ENCODE assay signal across 14 cellular contexts in the genomic region with DNA sequence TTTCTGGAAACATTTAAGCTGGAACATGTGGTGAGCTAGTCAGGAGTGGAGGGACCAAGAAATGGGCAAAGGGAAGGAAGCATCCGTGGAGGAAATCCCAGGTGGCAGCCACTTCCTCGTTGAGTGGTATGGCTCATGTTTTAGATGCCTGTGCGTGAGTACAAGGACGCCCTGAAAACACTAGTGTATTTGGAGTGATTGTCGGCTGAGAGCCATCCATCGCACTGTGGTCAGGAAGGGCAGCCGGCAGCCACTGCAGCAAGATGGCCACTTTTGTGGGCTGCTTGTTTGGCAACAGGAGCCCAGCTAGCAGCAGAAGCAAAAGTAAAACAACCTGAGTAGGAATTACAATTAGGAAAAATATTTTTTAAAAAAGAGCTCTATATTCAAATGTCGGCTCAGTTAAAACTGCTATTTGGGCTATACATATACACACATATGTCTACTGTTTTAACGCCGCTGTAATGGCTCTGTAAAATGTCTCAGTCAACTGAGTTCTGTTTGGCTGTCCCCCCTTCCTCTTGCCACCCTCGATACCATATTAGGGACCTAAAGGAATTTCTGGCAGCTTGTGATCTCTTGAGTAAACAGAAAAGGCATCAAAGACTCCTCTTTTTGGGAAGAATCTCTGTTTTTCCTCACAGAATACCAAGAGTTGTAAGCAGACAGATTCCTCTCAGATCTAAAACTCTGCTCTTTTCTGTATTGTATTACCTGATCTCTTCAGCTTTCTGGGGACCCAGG. TPM values are rescaled to one million over a fixed set of nuclear protein-coding genes. Genes with fewer than 3 reads are reported as not detected.
DNase-seq lines count a peak whose midpoint lies in the region; ATAC-seq and TF ChIP-seq lines count a peak whose summit lies in the region.
"Had no signal": no experiment of that assay in that cellular context is flagged by ENCODE, and none has a peak within 500 bp of the region (broad histone marks: within the 10 kb centered on the region; RNA-seq: fewer than 3 reads in every experiment).

No MANE protein-coding gene starts in this region.

- TF ChIP-seq POLR2A in IMR-90 (IDR thresholded peaks at IDR 0.05; ENCODE audit: low read depth, low read length): no peak
- no peak for TF ChIP-seq POLR2A in esophagus squamous epithelium (IDR thresholded peaks at IDR 0.05)

- no peak overlapping the region for H2AK5ac ChIP-seq in IMR-90 (ENCODE audit: low read depth, low read length)

- peaks cover 18% of the 10 kb centered on the region for H3K4me1 ChIP-seq in CD4-positive, alpha-beta memory T cell (ENCODE audit: insufficient read depth, low read length)
- H3K4me1 ChIP-seq in IMR-90 (ENCODE audit: control insufficient read depth, insufficient read depth, low read length) (peaks cover 9% of the 10 kb centered on the region), fibroblast of lung (ENCODE audit: control insufficient read depth, extremely low read depth, insufficient read depth, low read length) (peaks cover 2% of the 10 kb centered on the region), osteoblast (ENCODE audit: insufficient read depth, low read length) (peaks cover 6% of the 10 kb centered on the region), esophagus squamous epithelium (no peaks in the 10 kb centered on the region)

- no peaks in the 10 kb centered on the region for H3K9me3 ChIP-seq in CD4-positive, alpha-beta memory T cell (ENCODE audit: control insufficient read depth in 1 of 2, low read length in 2 of 2)
- H3K9me3 ChIP-seq in IMR-90 (ENCODE audit: control insufficient read depth, insufficient read depth, low read length) (no peaks in the 10 kb centered on the region; the same call in 1 of the 2 replicates), fibroblast of lung (ENCODE audit: control insufficient read depth, insufficient read depth, low read depth, low read length) (no peaks in the 10 kb centered on the region), osteoblast (ENCODE audit: low read depth, low read length) (no peaks in the 10 kb centered on the region), esophagus squamous epithelium (no peaks in the 10 kb centered on the region)
- H3K9me3 ChIP-seq: BLaER1 had no signal

- H3K4me3 Mint-ChIP-seq in CD4-positive, alpha-beta memory T cell: peak overlapping the region in 3 of 8 donors; percentile 10 to 36 (median 21)

- peak; percentile 8; the same call in 1 of the 2 replicates for ATAC-seq in IMR-90 (ENCODE audit: low read depth)
- no peak for ATAC-seq in GM21723 (IDR thresholded peaks at IDR 0.05; ENCODE audit: unreplicated experiment)

- H3K27ac Mint-ChIP-seq in CD4-positive, alpha-beta memory T cell: peak overlapping the region in 6 of 7 donors; percentile 46 to 90 (median 83)

- TF ChIP-seq RAD21 in IMR-90 (IDR thresholded peaks at IDR 0.05; ENCODE audit: low read length): no peak

- H3K27ac ChIP-seq in CD4-positive, alpha-beta memory T cell (ENCODE audit: low read depth, low read length): no peak overlapping the region
- H3K27ac ChIP-seq in IMR-90 (ENCODE audit: insufficient read depth, low read length) (peak overlapping the region; percentile 16; the same call in 1 of the 2 replicates), fibroblast of lung (ENCODE audit: insufficient read depth, low read length) (no peak overlapping the region), osteoblast (ENCODE audit: low read depth, low read length) (no peak overlapping the region), esophagus squamous epithelium (peak overlapping the region in 2 of 4 donors; percentile 21 to 38)
- H3K27ac ChIP-seq: BLaER1 had no signal

- peak overlapping the region; percentile 39; the same call in 1 of the 2 replicates for H3K9ac ChIP-seq in IMR-90 (ENCODE audit: low read depth, low read length)
- H3K9ac ChIP-seq in fibroblast of lung (ENCODE audit: insufficient read depth, low read length): no peak overlapping the region
- H3K9ac ChIP-seq: BLaER1 had no signal

- no peak overlapping the region for H3K56ac ChIP-seq in IMR-90 (ENCODE audit: extremely low read depth, insufficient read depth, low read length)

- H2AFZ ChIP-seq in IMR-90 (replicated peaks; ENCODE audit: low read length, poor library complexity) (no peak overlapping the region), fibroblast of lung (ENCODE audit: low read length) (no peak overlapping the region), osteoblast (ENCODE audit: low read length) (peak overlapping the region; percentile 34)

- H2AK9ac ChIP-seq in IMR-90 (replicated peaks; ENCODE audit: low read depth, low read length, poor library complexity): no peak overlapping the region

- H3K4me2 ChIP-seq in IMR-90 (ENCODE audit: low read depth, low read length) (no peak overlapping the region), fibroblast of lung (ENCODE audit: extremely low read depth, insufficient read depth, low read length) (no peak overlapping the region), osteoblast (ENCODE audit: insufficient read depth, low read length) (no peak overlapping the region)
- H3K4me2 ChIP-seq: BLaER1 had no signal

- no peak overlapping the region; the same call in 1 of the 2 replicates for H3K18ac ChIP-seq in IMR-90 (ENCODE audit: low read depth, low read length)

- no peak overlapping the region for H3K14ac ChIP-seq in IMR-90 (replicated peaks; ENCODE audit: low read depth, low read length)

- H4K91ac ChIP-seq in IMR-90 (ENCODE audit: insufficient read depth, low read depth, low read length): no peak overlapping the region

- H2BK15ac ChIP-seq in IMR-90 (ENCODE audit: low read depth, low read length): no peak overlapping the region

- no peak overlapping the region for H3K4me3 ChIP-seq in CD4-positive, alpha-beta memory T cell (ENCODE audit: low read length in 2 of 2)
- no peak overlapping the region for H3K4me3 ChIP-seq in IMR-90 (ENCODE audit: insufficient read depth, low read depth, low read length)
- no peak overlapping the region for H3K4me3 ChIP-seq in fibroblast of lung (replicated peaks in 1 of 4; ENCODE audit: control extremely low read depth in 1 of 4, insufficient read depth in 1 of 4, low read depth in 3 of 4, low read length in 4 of 4)
- no peak overlapping the region for H3K4me3 ChIP-seq in osteoblast (ENCODE audit: insufficient read depth, low read length)
- no peak overlapping the region for H3K4me3 ChIP-seq in esophagus squamous epithelium
- H3K4me3 ChIP-seq: BLaER1 had no signal

- H3K4ac ChIP-seq in IMR-90 (ENCODE audit: low read depth, low read length): no peak overlapping the region

- in situ Hi-C loops in IMR-90 (cut with MboI; ENCODE audit: low sequenced_read_pairs): no loop called here

- no peaks in the 10 kb centered on the region for H3K27me3 Mint-ChIP-seq in CD4-positive, alpha-beta memory T cell

- intact Hi-C loops in CD4-positive, alpha-beta memory T cell (cut with micrococcal nuclease): loop anchor here (5.0 kb wide), 1 partner anchor 117 kb away; no protein-coding TSS in a partner anchor
- intact Hi-C loops in IMR-90 (cut with micrococcal nuclease): loop anchor here (10.0 kb wide), 1 partner anchor 415 kb away; a partner anchor contains a TSS
- intact Hi-C loops in esophagus squamous epithelium (cut with DNase I): no loop called here

- 55% methylated on average over 3 of the region's 11 CpGs; no CpG with 5 or more reads in 1 of the 2 experiments for WGBS in IMR-90 (ENCODE audit: extremely low coverage in 2 of 2, insufficient read length in 1 of 2), 2 experiments
- WGBS in esophagus squamous epithelium, 2 donors: 74 to 78% methylated on average over 11 of the region's 11 CpGs

- H3K36me3 ChIP-seq in CD4-positive, alpha-beta memory T cell (ENCODE audit: insufficient read depth, low read length): peaks cover 37% of the 10 kb centered on the region
- H3K36me3 ChIP-seq in IMR-90 (ENCODE audit: control insufficient read depth, insufficient read depth, low read length): peaks cover 19% of the 10 kb centered on the region
- H3K36me3 ChIP-seq in fibroblast of lung (ENCODE audit: control insufficient read depth, insufficient read depth, low read length): peaks cover 8% of the 10 kb centered on the region
- H3K36me3 ChIP-seq in osteoblast (ENCODE audit: insufficient read depth, low read length): peaks cover 21% of the 10 kb centered on the region
- peaks cover 3 to 94% (median 19%) of the 10 kb centered on the region in 3 donors for H3K36me3 ChIP-seq in esophagus squamous epithelium

- peaks cover 12% of the 10 kb centered on the region for H4K20me1 ChIP-seq in IMR-90 (ENCODE audit: insufficient read depth, low read length)
- no peaks in the 10 kb centered on the region for H4K20me1 ChIP-seq in fibroblast of lung (ENCODE audit: control insufficient read depth, extremely low read depth, insufficient read depth, low read length)
- no peaks in the 10 kb centered on the region for H4K20me1 ChIP-seq in osteoblast (ENCODE audit: insufficient read depth, low read length)

- H3K9me1 ChIP-seq in IMR-90 (ENCODE audit: insufficient read depth, low read length): peaks cover 8% of the 10 kb centered on the region; the same call in 1 of the 2 replicates

- no TSS peak for BruUV-seq in IMR-90 (replicated peaks; lab: Mats Ljungman, UMichigan)

- POLR2A ChIA-PET in CD4-positive, alpha-beta memory T cell (lab: Charles Lee; ENCODE audit: partially characterized antibody): interaction anchor here (0.9 to 13.5 kb wide), 8 partner anchors 9 to 335 kb away, joined by 3 to 297 read pairs (median 10); a partner anchor contains a TSS
- POLR2A ChIA-PET in IMR-90 (lab: Charles Lee; ENCODE audit: unreplicated experiment): no interaction called here

- peaks cover 0 to 22% of the 10 kb centered on the region in 2 experiments; a peak in 2 of 4 replicates for H3K79me1 ChIP-seq in IMR-90 (ENCODE audit: low read depth in 1 of 2, low read length in 2 of 2)

- CTCF ChIA-PET in CD4-positive, alpha-beta memory T cell (lab: Charles Lee; ENCODE audit: partially characterized antibody): interaction anchor here (0.9 to 16.8 kb wide), 12 partner anchors 9 to 476 kb away, joined by 3 to 628 read pairs (median 4); a partner anchor contains a TSS
- CTCF ChIA-PET in IMR-90 (lab: Yijun Ruan, JAX): interaction anchor here (0.6 to 1.4 kb wide), 3 partner anchors 75 to 119 kb away, joined by 3 to 6 read pairs (median 3); no protein-coding TSS in a partner anchor

- peaks cover 22 to 68% (median 33%) of the 10 kb centered on the region in 4 donors for H3K4me1 Mint-ChIP-seq in CD4-positive, alpha-beta memory T cell

- H2BK5ac ChIP-seq in IMR-90 (ENCODE audit: low read depth, low read length, poor library complexity, severe bottlenecking): no peak overlapping the region

- TF ChIP-seq CTCF in IMR-90 (conservative IDR thresholded peaks at IDR 0.05; ENCODE audit: low read depth, low read length) (no peak), fibroblast of lung (conservative IDR thresholded peaks at IDR 0.05 in 1 of 2, IDR thresholded peaks at IDR 0.05 in 1 of 2; ENCODE audit: low read depth in 1 of 2, low read length in 2 of 2) (no peak), osteoblast (IDR thresholded peaks at IDR 0.05; ENCODE audit: extremely low read depth, low read depth, low read length) (no peak), esophagus squamous epithelium (IDR thresholded peaks at IDR 0.05) (no peak)

- no peak for DNase-seq in CD4-positive, alpha-beta memory T cell
- DNase-seq in IMR-90: no peak
- DNase-seq in fibroblast of lung (ENCODE audit: low read depth in 2 of 2): peak; percentile 15 to 28
- no peak for DNase-seq in osteoblast (ENCODE audit: insufficient read length, low spot score, missing footprints)
- DNase-seq in esophagus squamous epithelium (lab: John Stamatoyannopoulos, UW): no peak
- DNase-seq in T-helper 9 cell: no peak
- DNase-seq in hypothalamus (lab: John Stamatoyannopoulos, UW): no peak
- DNase-seq: activated effector memory CD4-positive, alpha-beta T cell treated with Interleukin-2 at 50 U/mL for 16 hours; effector CD8-positive, alpha-beta T cell; foreskin melanocyte; NCI-H2029; NCI-H526 had no signal

- H3K79me2 ChIP-seq in fibroblast of lung (ENCODE audit: control insufficient read depth, insufficient read depth, low read length) (no peaks in the 10 kb centered on the region), osteoblast (ENCODE audit: insufficient read depth, low read length) (peaks cover 5% of the 10 kb centered on the region)

- H3K36me3 Mint-ChIP-seq in CD4-positive, alpha-beta memory T cell: peaks cover 34 to 54% of the 10 kb centered on the region in 2 donors

- no peak overlapping the region for H2BK20ac ChIP-seq in IMR-90 (ENCODE audit: low read depth, low read length)

- no peaks in the 10 kb centered on the region for H3K27me3 ChIP-seq in CD4-positive, alpha-beta memory T cell (ENCODE audit: insufficient read depth, low read length)
- H3K27me3 ChIP-seq in IMR-90 (ENCODE audit: control insufficient read depth, insufficient read depth, low read length) (no peaks in the 10 kb centered on the region), fibroblast of lung (ENCODE audit: control insufficient read depth, insufficient read depth, low read length) (no peaks in the 10 kb centered on the region), osteoblast (ENCODE audit: insufficient read depth, low read length) (no peaks in the 10 kb centered on the region), esophagus squamous epithelium (no peaks in the 10 kb centered on the region)
- H3K27me3 ChIP-seq: BLaER1 had no signal

- H3K23ac ChIP-seq in IMR-90 (ENCODE audit: low read depth, low read length): no peak overlapping the region

- no peak overlapping the region for H4K8ac ChIP-seq in IMR-90 (ENCODE audit: low read depth in 2 of 2, low read length in 2 of 2)

- no peak overlapping the region for H2BK120ac ChIP-seq in IMR-90 (ENCODE audit: low read depth, low read length)

- H4K5ac ChIP-seq in IMR-90 (ENCODE audit: low read depth, low read length): peak overlapping the region; percentile 36; the same call in 1 of the 2 replicates

- H3K9me3 Mint-ChIP-seq in CD4-positive, alpha-beta memory T cell: peaks cover 0 to 4% (median 0%) of the 10 kb centered on the region in 8 donors

- dilution Hi-C loops in IMR-90 (cut with HindIII; ENCODE audit: low sequenced_read_pairs, unreplicated experiment): no loop called here

RNA-seq across cellular contexts. Expression of a gene that starts 39.2 kb away (rescaled TPM):
- total RNA-seq in CD4-positive, alpha-beta memory T cell: 10 to 100 TPM; 86.6 to 97.7 TPM
- 10 to 100 TPM; 18.1 to 67.3 TPM for polyA plus RNA-seq in CD4-positive, alpha-beta memory T cell
- total RNA-seq in IMR-90 (2012; rRNA removed) (29.9 and 38.9 TPM in 2 replicates), fibroblast of lung (39.3 and 50.0 TPM in 2 replicates), osteoblast (22.8 and 30.6 TPM in 2 replicates), esophagus squamous epithelium (10 to 100 TPM; 42.0 to 81.9 (median 51.4) TPM)
- polyA plus RNA-seq in IMR-90 (2012; rRNA removed) (24.8 and 25.1 TPM in 2 replicates), fibroblast of lung (51.5 and 53.4 TPM in 2 replicates)
- polyA plus RNA-seq in IMR-90 (2012; cell fraction: cytosol; rRNA removed): 3.7 and 7.6 TPM in 2 replicates
- 18.0 and 28.0 TPM in 2 replicates for polyA plus RNA-seq in IMR-90 (2012; cell fraction: nucleus; rRNA removed; ENCODE audit: low replicate concordance)
- 38.5 and 42.8 TPM in 2 replicates for polyA plus RNA-seq in fibroblast of lung (2012)
- polyA minus RNA-seq in fibroblast of lung (ENCODE audit: low replicate concordance): 8.5 and 23.7 TPM in 2 replicates

Comparison
In these comparisons a context has a peak if more than half of its experiments do, and no peak if none do; other contexts are left out.
1. DNase-seq: peak in fibroblast of lung (2 of 2); none in CD4-positive, alpha-beta memory T cell (0 of 5), IMR-90 (single experiment), osteoblast (single experiment), esophagus squamous epithelium (single experiment), T-helper 9 cell (single experiment) and hypothalamus (0 of 51).